In the genomic region with DNA sequence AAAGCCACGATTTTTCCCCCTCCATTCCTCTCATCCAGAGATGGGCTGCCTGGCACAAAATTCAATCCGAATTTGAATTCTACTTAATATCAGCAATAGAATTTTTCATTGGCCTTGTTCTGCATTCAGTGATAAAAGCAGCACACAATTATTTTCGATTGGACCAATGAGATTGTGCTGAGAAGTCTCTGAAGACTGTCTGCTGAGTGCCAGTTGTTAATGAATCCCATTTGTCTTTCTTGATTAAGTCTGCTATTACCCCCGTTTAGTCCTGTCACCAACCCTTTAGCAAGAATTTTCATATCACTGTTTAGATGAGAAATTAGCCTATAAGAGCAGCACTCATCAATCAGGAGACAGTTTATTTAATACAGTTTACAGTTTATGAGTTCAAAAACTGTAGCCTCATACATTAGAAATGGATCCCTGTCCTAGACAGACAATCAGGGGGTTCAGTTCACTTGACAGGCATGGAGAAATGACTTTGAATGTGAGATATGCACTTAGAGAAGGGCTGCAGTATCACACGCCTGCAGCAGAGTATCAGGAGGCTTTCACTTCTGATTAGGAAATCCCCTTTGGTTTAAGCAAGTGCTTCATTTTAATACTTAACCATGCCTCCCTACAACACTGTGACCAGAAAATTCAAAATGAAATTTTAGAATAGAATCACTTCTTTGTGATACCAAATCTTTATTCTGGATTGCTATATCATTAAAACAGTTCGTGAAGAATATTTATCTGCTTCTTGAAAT, we compare ENCODE assay signal across 7 cellular contexts.
A peak's percentile ranks its signal among the peaks of the same experiment; 100 is the strongest.
DNase-seq lines count a peak whose midpoint lies in the region; ATAC-seq and TF ChIP-seq lines count a peak whose summit lies in the region.

No MANE protein-coding gene starts in this region.

- H3K27ac Mint-ChIP-seq in activated CD4-positive, alpha-beta memory T cell treated with anti-CD3 and anti-CD28 coated beads for 36 hours = no peak overlapping the region

- peak; percentile 15 for DNase-seq in amniotic epithelial cell (ENCODE audit: low read depth)
- no peak for DNase-seq in stomach
- no peak for DNase-seq in NCI-H524 treated with DMSO at 0.1 percent for 48 hours (lab: John Stamatoyannopoulos, UW)
- no peak for DNase-seq in activated CD4-positive, alpha-beta memory T cell treated with anti-CD3 and anti-CD28 coated beads for 36 hours
- no peak for DNase-seq in neuronal stem cell (ENCODE audit: low spot score)

- no peak overlapping the region for H2AK5ac ChIP-seq in neuronal stem cell (ENCODE audit: low read depth, low read length)

- ATAC-seq in GM19455 (IDR thresholded peaks at IDR 0.05; ENCODE audit: unreplicated experiment) (peak; percentile 90), HG03039 (IDR thresholded peaks at IDR 0.05; ENCODE audit: unreplicated experiment) (peak; percentile 91)

- H2AFZ ChIP-seq in neuronal stem cell (ENCODE audit: low read length) = no peak overlapping the region

- H3K36me3 ChIP-seq in stomach (no peaks in the 10 kb centered on the region), neuronal stem cell (replicated peaks in 1 of 2; ENCODE audit: control insufficient read depth in 2 of 2, insufficient read depth in 2 of 2, low read length in 2 of 2) (no peaks in the 10 kb centered on the region)

- H2BK15ac ChIP-seq in neuronal stem cell (ENCODE audit: low read length) = no peak overlapping the region

- H2BK120ac ChIP-seq in neuronal stem cell (ENCODE audit: low read depth, low read length) = no peak overlapping the region

- TF ChIP-seq EP300 in stomach (IDR thresholded peaks at IDR 0.05) = no peak

- no peak overlapping the region for H2BK5ac ChIP-seq in neuronal stem cell (ENCODE audit: low read length)

- H2BK12ac ChIP-seq in neuronal stem cell (ENCODE audit: low read length) = no peak overlapping the region

- POLR2A ChIA-PET in activated CD4-positive, alpha-beta memory T cell treated with anti-CD3 and anti-CD28 coated beads for 36 hours (lab: Charles Lee) = no interaction called here

- no peak overlapping the region for H3K4ac ChIP-seq in neuronal stem cell (ENCODE audit: low read length)

- no peak overlapping the region for H3K23ac ChIP-seq in neuronal stem cell (ENCODE audit: low read depth, low read length, poor library complexity)

- H3K4me2 ChIP-seq in neuronal stem cell (ENCODE audit: insufficient read depth, low read length, poor library complexity, severe bottlenecking) = no peak overlapping the region

- no peak overlapping the region for H4K91ac ChIP-seq in neuronal stem cell (ENCODE audit: low read depth, low read length, poor library complexity)

- H3K27me3 ChIP-seq in stomach (no peaks in the 10 kb centered on the region), neuronal stem cell (ENCODE audit: control insufficient read depth in 3 of 3, insufficient read depth in 3 of 3, low read depth in 1 of 3, low read length in 3 of 3) (no peaks in the 10 kb centered on the region)

- H3K9ac ChIP-seq in neuronal stem cell (ENCODE audit: low read depth, low read length, poor library complexity) = no peak overlapping the region

- H3K9me3 ChIP-seq in stomach (no peaks in the 10 kb centered on the region), neuronal stem cell (replicated peaks in 1 of 2; ENCODE audit: control insufficient read depth in 2 of 2, insufficient read depth in 1 of 2, low read depth in 1 of 2, low read length in 2 of 2) (no peaks in the 10 kb centered on the region)

- H4K8ac ChIP-seq in neuronal stem cell (ENCODE audit: low read depth, low read length) = no peak overlapping the region

- H3K18ac ChIP-seq in neuronal stem cell (ENCODE audit: low read length) = no peak overlapping the region

- CTCF ChIA-PET in activated CD4-positive, alpha-beta memory T cell treated with anti-CD3 and anti-CD28 coated beads for 36 hours (lab: Charles Lee) = no interaction called here

- H3K4me1 ChIP-seq in stomach (peaks cover 0 to 12% (median 3%) of the 10 kb centered on the region in 4 donors), neuronal stem cell (ENCODE audit: control insufficient read depth in 2 of 2, insufficient read depth in 1 of 2, low read depth in 1 of 2, low read length in 2 of 2) (no peaks in the 10 kb centered on the region)

- H3K36me3 Mint-ChIP-seq in activated CD4-positive, alpha-beta memory T cell treated with anti-CD3 and anti-CD28 coated beads for 36 hours = no peaks in the 10 kb centered on the region

- H3K27ac ChIP-seq in stomach (peak overlapping the region in 3 of 5 donors; percentile 4 to 64 (median 44)), neuronal stem cell (replicated peaks; ENCODE audit: low read length) (no peak overlapping the region)

- no peaks in the 10 kb centered on the region for H3K4me1 Mint-ChIP-seq in activated CD4-positive, alpha-beta memory T cell treated with anti-CD3 and anti-CD28 coated beads for 36 hours (ENCODE audit: low read depth)

- no peak for TF ChIP-seq CTCF in stomach (IDR thresholded peaks at IDR 0.05)

- no peaks in the 10 kb centered on the region for H3K79me1 ChIP-seq in neuronal stem cell (ENCODE audit: low read depth, low read length)

- TF ChIP-seq POLR2A in stomach (IDR thresholded peaks at IDR 0.05) = no peak

- H3K4me3 Mint-ChIP-seq in activated CD4-positive, alpha-beta memory T cell treated with anti-CD3 and anti-CD28 coated beads for 36 hours = no peak overlapping the region

- intact Hi-C loops in stomach (cut with DNase I; ENCODE audit: low total_unique reads) = no loop called here
- intact Hi-C loops in activated CD4-positive, alpha-beta memory T cell treated with anti-CD3 and anti-CD28 coated beads for 36 hours (cut with micrococcal nuclease) = no loop called here

- 38 to 63% (median 55%) methylated on average over 6 of the region's 6 CpGs for WGBS in stomach, 5 donors
- no CpG with 5 or more reads among the region's 6 CpGs for WGBS in neuronal stem cell (ENCODE audit: extremely low coverage in 2 of 2, insufficient read length in 2 of 2, insufficient replicate concordance in 1 of 2), 2 donors

- no peak overlapping the region for H3K4me3 ChIP-seq in stomach
- H3K4me3 ChIP-seq in neuronal stem cell (ENCODE audit: low read length in 2 of 2) = no peak overlapping the region

- no peaks in the 10 kb centered on the region for H3K27me3 Mint-ChIP-seq in activated CD4-positive, alpha-beta memory T cell treated with anti-CD3 and anti-CD28 coated beads for 36 hours

- no peak overlapping the region for H3K14ac ChIP-seq in neuronal stem cell (ENCODE audit: low read length)

- no peaks in the 10 kb centered on the region for H3K9me3 Mint-ChIP-seq in activated CD4-positive, alpha-beta memory T cell treated with anti-CD3 and anti-CD28 coated beads for 36 hours
